ENCODE assay signal across 1 cellular context in the genomic region with DNA sequence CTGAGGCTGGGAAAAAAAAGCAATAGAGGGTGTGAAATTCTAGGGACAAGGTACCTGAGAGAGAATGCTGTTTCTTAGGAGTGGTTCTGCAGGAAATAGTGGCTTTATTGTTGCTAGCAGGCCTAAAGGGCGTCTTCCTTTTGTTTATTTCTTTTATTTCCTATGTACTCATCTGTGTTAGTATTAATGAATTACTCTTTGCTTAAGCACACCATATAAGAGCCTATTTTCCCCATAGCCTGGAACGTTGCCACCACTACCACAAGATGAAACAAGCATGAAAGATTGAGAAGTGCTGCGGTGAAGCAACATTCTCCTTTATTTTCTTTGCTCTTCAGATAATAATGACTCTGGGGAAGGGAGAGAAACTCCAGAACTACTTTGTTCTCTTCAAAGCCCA.
TF ChIP-seq lines count a peak whose summit lies in the region.

No MANE protein-coding gene starts in this region.

TF ChIP-seq in GM23338, 12 proteins besides CTCF, POLR2A, EP300 and RAD21 (continued from another document):
- TF ChIP-seq, protein P1, sequence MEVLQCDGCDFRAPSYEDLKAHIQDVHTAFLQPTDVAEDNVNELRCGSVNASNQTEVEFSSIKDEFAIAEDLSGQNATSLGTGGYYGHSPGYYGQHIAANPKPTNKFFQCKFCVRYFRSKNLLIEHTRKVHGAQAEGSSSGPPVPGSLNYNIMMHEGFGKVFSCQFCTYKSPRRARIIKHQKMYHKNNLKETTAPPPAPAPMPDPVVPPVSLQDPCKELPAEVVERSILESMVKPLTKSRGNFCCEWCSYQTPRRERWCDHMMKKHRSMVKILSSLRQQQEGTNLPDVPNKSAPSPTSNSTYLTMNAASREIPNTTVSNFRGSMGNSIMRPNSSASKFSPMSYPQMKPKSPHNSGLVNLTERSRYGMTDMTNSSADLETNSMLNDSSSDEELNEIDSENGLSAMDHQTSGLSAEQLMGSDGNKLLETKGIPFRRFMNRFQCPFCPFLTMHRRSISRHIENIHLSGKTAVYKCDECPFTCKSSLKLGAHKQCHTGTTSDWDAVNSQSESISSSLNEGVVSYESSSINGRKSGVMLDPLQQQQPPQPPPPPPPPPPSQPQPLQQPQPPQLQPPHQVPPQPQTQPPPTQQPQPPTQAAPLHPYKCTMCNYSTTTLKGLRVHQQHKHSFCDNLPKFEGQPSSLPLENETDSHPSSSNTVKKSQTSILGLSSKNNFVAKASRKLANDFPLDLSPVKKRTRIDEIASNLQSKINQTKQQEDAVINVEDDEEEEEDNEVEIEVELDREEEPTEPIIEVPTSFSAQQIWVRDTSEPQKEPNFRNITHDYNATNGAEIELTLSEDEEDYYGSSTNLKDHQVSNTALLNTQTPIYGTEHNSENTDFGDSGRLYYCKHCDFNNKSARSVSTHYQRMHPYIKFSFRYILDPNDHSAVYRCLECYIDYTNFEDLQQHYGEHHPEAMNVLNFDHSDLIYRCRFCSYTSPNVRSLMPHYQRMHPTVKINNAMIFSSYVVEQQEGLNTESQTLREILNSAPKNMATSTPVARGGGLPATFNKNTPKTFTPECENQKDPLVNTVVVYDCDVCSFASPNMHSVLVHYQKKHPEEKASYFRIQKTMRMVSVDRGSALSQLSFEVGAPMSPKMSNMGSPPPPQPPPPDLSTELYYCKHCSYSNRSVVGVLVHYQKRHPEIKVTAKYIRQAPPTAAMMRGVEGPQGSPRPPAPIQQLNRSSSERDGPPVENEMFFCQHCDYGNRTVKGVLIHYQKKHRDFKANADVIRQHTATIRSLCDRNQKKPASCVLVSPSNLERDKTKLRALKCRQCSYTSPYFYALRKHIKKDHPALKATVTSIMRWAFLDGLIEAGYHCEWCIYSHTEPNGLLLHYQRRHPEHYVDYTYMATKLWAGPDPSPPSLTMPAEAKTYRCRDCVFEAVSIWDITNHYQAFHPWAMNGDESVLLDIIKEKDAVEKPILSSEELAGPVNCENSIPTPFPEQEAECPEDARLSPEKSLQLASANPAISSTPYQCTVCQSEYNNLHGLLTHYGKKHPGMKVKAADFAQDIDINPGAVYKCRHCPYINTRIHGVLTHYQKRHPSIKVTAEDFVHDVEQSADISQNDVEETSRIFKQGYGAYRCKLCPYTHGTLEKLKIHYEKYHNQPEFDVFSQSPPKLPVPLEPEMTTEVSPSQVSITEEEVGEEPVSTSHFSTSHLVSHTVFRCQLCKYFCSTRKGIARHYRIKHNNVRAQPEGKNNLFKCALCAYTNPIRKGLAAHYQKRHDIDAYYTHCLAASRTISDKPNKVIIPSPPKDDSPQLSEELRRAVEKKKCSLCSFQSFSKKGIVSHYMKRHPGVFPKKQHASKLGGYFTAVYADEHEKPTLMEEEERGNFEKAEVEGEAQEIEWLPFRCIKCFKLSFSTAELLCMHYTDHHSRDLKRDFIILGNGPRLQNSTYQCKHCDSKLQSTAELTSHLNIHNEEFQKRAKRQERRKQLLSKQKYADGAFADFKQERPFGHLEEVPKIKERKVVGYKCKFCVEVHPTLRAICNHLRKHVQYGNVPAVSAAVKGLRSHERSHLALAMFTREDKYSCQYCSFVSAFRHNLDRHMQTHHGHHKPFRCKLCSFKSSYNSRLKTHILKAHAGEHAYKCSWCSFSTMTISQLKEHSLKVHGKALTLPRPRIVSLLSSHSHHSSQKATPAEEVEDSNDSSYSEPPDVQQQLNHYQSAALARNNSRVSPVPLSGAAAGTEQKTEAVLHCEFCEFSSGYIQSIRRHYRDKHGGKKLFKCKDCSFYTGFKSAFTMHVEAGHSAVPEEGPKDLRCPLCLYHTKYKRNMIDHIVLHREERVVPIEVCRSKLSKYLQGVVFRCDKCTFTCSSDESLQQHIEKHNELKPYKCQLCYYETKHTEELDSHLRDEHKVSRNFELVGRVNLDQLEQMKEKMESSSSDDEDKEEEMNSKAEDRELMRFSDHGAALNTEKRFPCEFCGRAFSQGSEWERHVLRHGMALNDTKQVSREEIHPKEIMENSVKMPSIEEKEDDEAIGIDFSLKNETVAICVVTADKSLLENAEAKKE (CRISPR knock-in tag; IDR thresholded peaks at IDR 0.05): no peak
- no peak for TF ChIP-seq ZNF114 (CRISPR knock-in tag; IDR thresholded peaks at IDR 0.05)
- no peak for TF ChIP-seq ZNF331 (CRISPR knock-in tag; IDR thresholded peaks at IDR 0.05; ENCODE audit: low read depth)
- TF ChIP-seq ETS1 (IDR thresholded peaks at IDR 0.05): no peak
- no peak for TF ChIP-seq JUNB (IDR thresholded peaks at IDR 0.05; ENCODE audit: unreplicated experiment)
TF ChIP-seq in GM23338: peak in this region for 0.
